Comparison of ENCODE assay signal across 11 cellular contexts in genomic region chr6:132404736-132405135, GRCh38. TPM values are rescaled to one million over a fixed set of nuclear protein-coding genes. Genes with fewer than 3 reads are reported as not detected.
DNase-seq lines count a peak whose midpoint lies in the region; ATAC-seq lines count a peak whose summit lies in the region.
"Had no signal": no experiment of that assay in that cellular context is flagged by ENCODE, and none has a peak within 500 bp of the region (broad histone marks: within the 10 kb centered on the region; RNA-seq: fewer than 3 reads in every experiment).

No MANE protein-coding gene starts in this region.

- H3K9me3 ChIP-seq in neuronal stem cell (replicated peaks in 1 of 2; ENCODE audit: control insufficient read depth in 2 of 2, insufficient read depth in 1 of 2, low read depth in 1 of 2, low read length in 2 of 2), result no peaks in the 10 kb centered on the region

- H3K27ac ChIP-seq in neuronal stem cell (replicated peaks; ENCODE audit: low read length), result no peak overlapping the region
- H3K27ac ChIP-seq: neural progenitor cell had no signal

- H2AK5ac ChIP-seq in neuronal stem cell (ENCODE audit: low read depth, low read length), result no peak overlapping the region

- H4K8ac ChIP-seq in neuronal stem cell (ENCODE audit: low read depth, low read length), result no peak overlapping the region

- no peak overlapping the region for H3K9ac ChIP-seq in neuronal stem cell (ENCODE audit: low read depth, low read length, poor library complexity)
- H3K9ac ChIP-seq: neural progenitor cell had no signal

- peaks cover 5 to 58% (median 30%) of the 10 kb centered on the region in 3 experiments for H3K27me3 ChIP-seq in neuronal stem cell (ENCODE audit: control insufficient read depth in 3 of 3, insufficient read depth in 3 of 3, low read depth in 1 of 3, low read length in 3 of 3)

- no peak overlapping the region for H3K14ac ChIP-seq in neuronal stem cell (ENCODE audit: low read length)

- H3K23ac ChIP-seq in neuronal stem cell (ENCODE audit: low read depth, low read length, poor library complexity), result no peak overlapping the region

- no peak overlapping the region for H3K4ac ChIP-seq in neuronal stem cell (ENCODE audit: low read length)

- no peaks in the 10 kb centered on the region for H3K36me3 ChIP-seq in neuronal stem cell (replicated peaks in 1 of 2; ENCODE audit: control insufficient read depth in 2 of 2, insufficient read depth in 2 of 2, low read length in 2 of 2)
- H3K36me3 ChIP-seq: neural progenitor cell had no signal

- no CpG with 5 or more reads among the region's 3 CpGs for WGBS in neuronal stem cell (ENCODE audit: extremely low coverage in 2 of 2, insufficient read length in 2 of 2, insufficient replicate concordance in 1 of 2), 2 donors

- no peak overlapping the region for H3K4me3 ChIP-seq in neuronal stem cell (ENCODE audit: low read length in 2 of 2)
- H3K4me3 ChIP-seq: neural progenitor cell had no signal

- H2BK5ac ChIP-seq in neuronal stem cell (ENCODE audit: low read length), result no peak overlapping the region

- DNase-seq in kidney glomerular epithelial cell (lab: John Stamatoyannopoulos, UW) (peak; percentile 64), neuronal stem cell (ENCODE audit: low spot score) (no peak), NCI-H1694 treated with DMSO at 0.1 percent for 48 hours (lab: John Stamatoyannopoulos, UW) (no peak), HuH-7.5 (ENCODE audit: low spot score) (no peak)
- DNase-seq: NCI-H1092; NCI-H524; stimulated activated naive B cell treated with anti-CD40 and anti-IgM and Interleukin-4, amounts not matched to agents 10 μg/mL and 1 μg/mL and 100 μg/mL, for 72 hours had no signal

- H2BK15ac ChIP-seq in neuronal stem cell (ENCODE audit: low read length), result no peak overlapping the region

- H3K18ac ChIP-seq in neuronal stem cell (ENCODE audit: low read length), result no peak overlapping the region

- no peak overlapping the region for H2BK120ac ChIP-seq in neuronal stem cell (ENCODE audit: low read depth, low read length)

- H2AFZ ChIP-seq in neuronal stem cell (ENCODE audit: low read length), result no peak overlapping the region
- H2AFZ ChIP-seq: neural progenitor cell had no signal

- no peak overlapping the region for H3K4me2 ChIP-seq in neuronal stem cell (ENCODE audit: insufficient read depth, low read length, poor library complexity, severe bottlenecking)
- H3K4me2 ChIP-seq: neural progenitor cell had no signal

- H4K91ac ChIP-seq in neuronal stem cell (ENCODE audit: low read depth, low read length, poor library complexity), result no peak overlapping the region

- H3K79me1 ChIP-seq in neuronal stem cell (ENCODE audit: low read depth, low read length), result no peaks in the 10 kb centered on the region

- ATAC-seq in GM18519 (IDR thresholded peaks at IDR 0.05; ENCODE audit: low FRiP score, unreplicated experiment), result peak; percentile 10
- peak; percentile 6 for ATAC-seq in GM21786 (IDR thresholded peaks at IDR 0.05; ENCODE audit: unreplicated experiment)
- peak; percentile 4 for ATAC-seq in HG03520 (IDR thresholded peaks at IDR 0.05; ENCODE audit: unreplicated experiment)

- peaks cover 0 to 3% of the 10 kb centered on the region in 2 donors for H3K4me1 ChIP-seq in neuronal stem cell (ENCODE audit: control insufficient read depth in 2 of 2, insufficient read depth in 1 of 2, low read depth in 1 of 2, low read length in 2 of 2)
- H3K4me1 ChIP-seq: neural progenitor cell had no signal

- H2BK12ac ChIP-seq in neuronal stem cell (ENCODE audit: low read length), result no peak overlapping the region

RNA-seq across cellular contexts. Expression of gene MOXD1, which starts 3.5 kb away (rescaled TPM):
- 2.5 TPM for polyA plus RNA-seq in neuronal stem cell (2013, experiment 1 of 2)
- polyA plus RNA-seq in neuronal stem cell (2013, experiment 2 of 2), result 2.4 TPM
